Comparison of ENCODE assay signal across 8 cellular contexts in genomic region chr16:57694556-57695377, GRCh38. TPM values are rescaled to one million over a fixed set of nuclear protein-coding genes. Genes with fewer than 3 reads are reported as not detected.
A peak's percentile ranks its signal among the peaks of the same experiment; 100 is the strongest.
DNase-seq lines count a peak whose midpoint lies in the region; ATAC-seq and TF ChIP-seq lines count a peak whose summit lies in the region.

Gene DRC7 (plus strand): TSS chr16:57694806. CDS start chr16:57697950, 3,144 bp downstream.

- ATAC-seq in sciatic nerve (peak; percentile 81), HG02870 (IDR thresholded peaks at IDR 0.05; ENCODE audit: unreplicated experiment) (no peak), GM18520 (IDR thresholded peaks at IDR 0.05; ENCODE audit: unreplicated experiment) (no peak)

- DNase-seq in EH (ENCODE audit: low read depth) (peak; percentile 51), HL-60 (ENCODE audit: low read depth in 1 of 2, low spot score in 1 of 2) (peak; percentile 89 to 94), NOMO-1 treated with dmso at 0.1 percent for 144 hours (lab: John Stamatoyannopoulos, UW; ENCODE audit: unreplicated experiment) (peak; percentile 79), astrocyte of the cerebellum (ENCODE audit: low read depth) (no peak), hypothalamus (lab: John Stamatoyannopoulos, UW) (peak in 41 of 51 donors; percentile 7 to 68 (median 37)), sciatic nerve (ENCODE audit: low spot score) (no peak)

- in situ Hi-C loops in astrocyte of the cerebellum (cut with HindIII; ENCODE audit: low sequenced_read_pairs) = no loop called here

- H3K27me3 ChIP-seq in HL-60 (ENCODE audit: insufficient read depth, poor library complexity, severe bottlenecking) = no peaks in the 10 kb centered on the region

- peak within 1 kb of the TSS; percentile 97 for H3K27ac ChIP-seq in HL-60 (replicated peaks)

- H3K4me3 ChIP-seq in HL-60 (replicated peaks; ENCODE audit: insufficient read depth, low read length) = peak within 1 kb of the TSS; percentile 45
- peak within 1 kb of the TSS; percentile 39 for H3K4me3 ChIP-seq in astrocyte of the cerebellum (ENCODE audit: low read depth, low read length)

- TF ChIP-seq CTCF in HL-60 (IDR thresholded peaks at IDR 0.05; ENCODE audit: insufficient read depth, low read length) = no peak
- no peak for TF ChIP-seq CTCF in astrocyte of the cerebellum (IDR thresholded peaks at IDR 0.05; ENCODE audit: low read depth, low read length, missing control alignments)

- intact Hi-C loops in sciatic nerve (cut with DNase I) = no loop called here

RNA-seq across cellular contexts. Expression of gene DRC7, which starts in this region (rescaled TPM):
- total RNA-seq in sciatic nerve = not detected

Comparison
In these comparisons a context has a peak if more than half of its experiments do, and no peak if none do; other contexts are left out.
1. Peak in ATAC-seq in sciatic nerve; RNA of the gene not detected or under 1 TPM.
2. DNase-seq: peak in EH (single experiment), HL-60 (2 of 2), NOMO-1 treated with dmso at 0.1 percent for 144 hours (single experiment) and hypothalamus (41 of 51); none in astrocyte of the cerebellum (single experiment) and sciatic nerve (single experiment).